Comparison of ENCODE assay signal across 9 cellular contexts in the genomic region with DNA sequence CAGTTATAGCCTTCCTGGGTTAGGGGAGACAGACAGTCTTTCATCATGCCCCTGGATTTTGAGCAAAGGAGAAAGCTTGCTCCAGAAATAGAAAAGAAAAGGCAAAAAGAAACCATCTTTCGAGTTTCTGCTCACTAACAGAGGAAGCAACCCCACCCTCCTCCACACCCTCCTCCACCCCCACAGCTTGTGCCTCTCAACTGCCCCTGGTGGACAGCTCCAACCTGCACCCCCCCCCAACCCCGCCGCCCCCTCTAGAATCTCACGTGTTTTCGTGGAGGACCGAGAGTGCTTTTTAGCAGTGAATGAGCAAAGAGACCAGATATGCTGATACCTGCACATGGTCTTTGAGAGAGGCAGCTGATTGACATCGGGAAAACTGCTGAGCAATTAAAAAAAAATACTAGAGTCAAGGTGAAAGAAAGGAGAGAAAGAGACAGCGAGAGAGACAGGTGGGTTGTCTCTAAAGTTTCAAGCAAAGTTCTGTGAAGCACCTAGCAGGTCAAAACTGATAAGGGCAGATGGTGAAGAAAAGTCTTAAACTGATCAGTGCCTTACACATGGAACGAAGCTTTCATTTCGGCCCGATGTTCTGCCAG.
A peak's percentile ranks its signal among the peaks of the same experiment; 100 is the strongest.
DNase-seq lines count a peak whose midpoint lies in the region; ATAC-seq and TF ChIP-seq lines count a peak whose summit lies in the region.
"Had no signal": no experiment of that assay in that cellular context is flagged by ENCODE, and none has a peak within 500 bp of the region (broad histone marks: within the 10 kb centered on the region; RNA-seq: fewer than 3 reads in every experiment).

No MANE protein-coding gene starts in this region.

- H3K27ac ChIP-seq in uterus = no peak overlapping the region

- intact Hi-C loops in activated CD8-positive, alpha-beta T cell treated with anti-CD3 and anti-CD28 coated beads for 36 hours (cut with micrococcal nuclease) = no loop called here
- intact Hi-C loops in uterus (cut with DNase I; ENCODE audit: low total_unique reads) = no loop called here

- CTCF ChIA-PET in activated CD8-positive, alpha-beta T cell treated with anti-CD3 and anti-CD28 coated beads for 36 hours (lab: Charles Lee) = no interaction called here
- CTCF ChIA-PET in activated CD8-positive, alpha-beta T cell treated with anti-CD3 and anti-CD28 coated beads, Interleukin-2, amount 10 ng/mL, durations not matched to agents 7 days and 5 days (lab: Charles Lee) = no interaction called here

- no peak for ATAC-seq in activated CD8-positive, alpha-beta T cell treated with anti-CD3 and anti-CD28 coated beads for 36 hours
- no peak for ATAC-seq in activated CD8-positive, alpha-beta T cell treated with anti-CD3 and anti-CD28 coated beads, Interleukin-2, amount 10 ng/mL, durations not matched to agents 7 days and 5 days
- ATAC-seq in stimulated activated naive B cell treated with anti-CD40 and anti-IgM and Interleukin-4, amounts not matched to agents 10 μg/mL and 1 μg/mL and 100 μg/mL, for 72 hours (replicated peaks) = peak; percentile 49 to 61
- ATAC-seq in HG03108 (IDR thresholded peaks at IDR 0.05; ENCODE audit: unreplicated experiment) = no peak
- ATAC-seq in effector memory CD8-positive, alpha-beta T cell (replicated peaks) = no peak

- H3K27me3 Mint-ChIP-seq in activated CD8-positive, alpha-beta T cell treated with anti-CD3 and anti-CD28 coated beads for 36 hours = peaks cover 13% of the 10 kb centered on the region
- H3K27me3 Mint-ChIP-seq in activated CD8-positive, alpha-beta T cell treated with anti-CD3 and anti-CD28 coated beads, Interleukin-2, amount 10 ng/mL, durations not matched to agents 7 days and 5 days (ENCODE audit: low read depth) = peaks cover 3% of the 10 kb centered on the region
- H3K27me3 Mint-ChIP-seq in stimulated activated naive B cell treated with anti-CD40 and anti-IgM and Interleukin-4, amounts not matched to agents 10 μg/mL and 1 μg/mL and 100 μg/mL, for 72 hours = peaks cover 7 to 20% of the 10 kb centered on the region in 2 donors
- H3K27me3 Mint-ChIP-seq in effector memory CD8-positive, alpha-beta T cell = peaks cover 18 to 46% of the 10 kb centered on the region in 2 donors

- peaks cover 2% of the 10 kb centered on the region for H3K9me3 Mint-ChIP-seq in activated CD8-positive, alpha-beta T cell treated with anti-CD3 and anti-CD28 coated beads for 36 hours
- no peaks in the 10 kb centered on the region for H3K9me3 Mint-ChIP-seq in activated CD8-positive, alpha-beta T cell treated with anti-CD3 and anti-CD28 coated beads, Interleukin-2, amount 10 ng/mL, durations not matched to agents 7 days and 5 days (ENCODE audit: insufficient read depth)
- peaks cover 4% of the 10 kb centered on the region in 2 donors for H3K9me3 Mint-ChIP-seq in stimulated activated naive B cell treated with anti-CD40 and anti-IgM and Interleukin-4, amounts not matched to agents 10 μg/mL and 1 μg/mL and 100 μg/mL, for 72 hours
- H3K9me3 Mint-ChIP-seq in effector memory CD8-positive, alpha-beta T cell = peaks cover 3 to 9% of the 10 kb centered on the region in 2 donors

- no peak overlapping the region for H3K4me3 Mint-ChIP-seq in activated CD8-positive, alpha-beta T cell treated with anti-CD3 and anti-CD28 coated beads for 36 hours
- no peak overlapping the region for H3K4me3 Mint-ChIP-seq in activated CD8-positive, alpha-beta T cell treated with anti-CD3 and anti-CD28 coated beads, Interleukin-2, amount 10 ng/mL, durations not matched to agents 7 days and 5 days
- no peak overlapping the region for H3K4me3 Mint-ChIP-seq in stimulated activated naive B cell treated with anti-CD40 and anti-IgM and Interleukin-4, amounts not matched to agents 10 μg/mL and 1 μg/mL and 100 μg/mL, for 72 hours
- H3K4me3 Mint-ChIP-seq in effector memory CD8-positive, alpha-beta T cell = no peak overlapping the region

- H3K36me3 ChIP-seq in uterus = no peaks in the 10 kb centered on the region

- no peaks in the 10 kb centered on the region for H3K4me1 Mint-ChIP-seq in activated CD8-positive, alpha-beta T cell treated with anti-CD3 and anti-CD28 coated beads for 36 hours (ENCODE audit: low read depth)
- no peaks in the 10 kb centered on the region for H3K4me1 Mint-ChIP-seq in activated CD8-positive, alpha-beta T cell treated with anti-CD3 and anti-CD28 coated beads, Interleukin-2, amount 10 ng/mL, durations not matched to agents 7 days and 5 days (ENCODE audit: low read depth)
- peaks cover 0 to 3% of the 10 kb centered on the region in 2 donors for H3K4me1 Mint-ChIP-seq in stimulated activated naive B cell treated with anti-CD40 and anti-IgM and Interleukin-4, amounts not matched to agents 10 μg/mL and 1 μg/mL and 100 μg/mL, for 72 hours
- H3K4me1 Mint-ChIP-seq in effector memory CD8-positive, alpha-beta T cell (ENCODE audit: low read depth in 2 of 2) = no peaks in the 10 kb centered on the region

- no peak for TF ChIP-seq POLR2A in uterus (IDR thresholded peaks at IDR 0.05)

- no peaks in the 10 kb centered on the region for H3K9me3 ChIP-seq in uterus

- no peak overlapping the region for H3K27ac Mint-ChIP-seq in activated CD8-positive, alpha-beta T cell treated with anti-CD3 and anti-CD28 coated beads for 36 hours
- no peak overlapping the region for H3K27ac Mint-ChIP-seq in activated CD8-positive, alpha-beta T cell treated with anti-CD3 and anti-CD28 coated beads, Interleukin-2, amount 10 ng/mL, durations not matched to agents 7 days and 5 days
- no peak overlapping the region for H3K27ac Mint-ChIP-seq in stimulated activated naive B cell treated with anti-CD40 and anti-IgM and Interleukin-4, amounts not matched to agents 10 μg/mL and 1 μg/mL and 100 μg/mL, for 72 hours
- H3K27ac Mint-ChIP-seq in effector memory CD8-positive, alpha-beta T cell = no peak overlapping the region

- H3K36me3 Mint-ChIP-seq in activated CD8-positive, alpha-beta T cell treated with anti-CD3 and anti-CD28 coated beads for 36 hours (ENCODE audit: low read depth) = no peaks in the 10 kb centered on the region
- H3K36me3 Mint-ChIP-seq in activated CD8-positive, alpha-beta T cell treated with anti-CD3 and anti-CD28 coated beads, Interleukin-2, amount 10 ng/mL, durations not matched to agents 7 days and 5 days (ENCODE audit: low read depth) = no peaks in the 10 kb centered on the region
- H3K36me3 Mint-ChIP-seq in stimulated activated naive B cell treated with anti-CD40 and anti-IgM and Interleukin-4, amounts not matched to agents 10 μg/mL and 1 μg/mL and 100 μg/mL, for 72 hours = no peaks in the 10 kb centered on the region
- peaks cover 2% of the 10 kb centered on the region for H3K36me3 Mint-ChIP-seq in effector memory CD8-positive, alpha-beta T cell (ENCODE audit: insufficient read depth)

- no peaks in the 10 kb centered on the region for H3K27me3 ChIP-seq in uterus

- peak; percentile 20 for DNase-seq in activated CD8-positive, alpha-beta T cell treated with anti-CD3 and anti-CD28 coated beads for 36 hours
- no peak for DNase-seq in activated CD8-positive, alpha-beta T cell treated with anti-CD3 and anti-CD28 coated beads, Interleukin-2, amount 10 ng/mL, durations not matched to agents 7 days and 5 days
- DNase-seq in NCI-H2171 (lab: John Stamatoyannopoulos, UW) (peak; percentile 29), epidermal melanocyte (ENCODE audit: insufficient read length, low spot score) (peak; percentile 66), uterus (no peak)
- DNase-seq in stimulated activated naive B cell treated with anti-CD40 and anti-IgM and Interleukin-4, amounts not matched to agents 10 μg/mL and 1 μg/mL and 100 μg/mL, for 72 hours = no peak
- no peak for DNase-seq in effector memory CD8-positive, alpha-beta T cell
- DNase-seq: activated T-cell treated with anti-CD3 and anti-CD28 coated beads, Interleukin-2, amount 50 U/mL, for 48 hours had no signal

- H3K4me3 ChIP-seq in uterus = no peak overlapping the region

- TF ChIP-seq CTCF in activated CD8-positive, alpha-beta T cell treated with anti-CD3 and anti-CD28 coated beads for 36 hours (IDR thresholded peaks at IDR 0.05) = no peak
- no peak for TF ChIP-seq CTCF in uterus (IDR thresholded peaks at IDR 0.05)

- POLR2A ChIA-PET in activated CD8-positive, alpha-beta T cell treated with anti-CD3 and anti-CD28 coated beads for 36 hours (lab: Charles Lee) = interaction anchor here (1.0 kb wide), 1 partner anchor 13 kb away, joined by 3 read pairs; no protein-coding TSS in a partner anchor
- POLR2A ChIA-PET in activated CD8-positive, alpha-beta T cell treated with anti-CD3 and anti-CD28 coated beads, Interleukin-2, amount 10 ng/mL, durations not matched to agents 7 days and 5 days (lab: Charles Lee) = no interaction called here

- peaks cover 0 to 5% of the 10 kb centered on the region in 2 donors for H3K4me1 ChIP-seq in uterus

Comparison
In these comparisons a context has a peak if more than half of its experiments do, and no peak if none do; other contexts are left out.
1. DNase-seq: peak in activated CD8-positive, alpha-beta T cell treated with anti-CD3 and anti-CD28 coated beads for 36 hours (single experiment), NCI-H2171 (single experiment) and epidermal melanocyte (single experiment); none in activated CD8-positive, alpha-beta T cell treated with anti-CD3 and anti-CD28 coated beads, Interleukin-2, amount 10 ng/mL, durations not matched to agents 7 days and 5 days (single experiment), stimulated activated naive B cell treated with anti-CD40 and anti-IgM and Interleukin-4, amounts not matched to agents 10 μg/mL and 1 μg/mL and 100 μg/mL, for 72 hours (single experiment), effector memory CD8-positive, alpha-beta T cell (0 of 3) and uterus (0 of 2).
2. ATAC-seq: peak in stimulated activated naive B cell treated with anti-CD40 and anti-IgM and Interleukin-4, amounts not matched to agents 10 μg/mL and 1 μg/mL and 100 μg/mL, for 72 hours (2 of 2); none in activated CD8-positive, alpha-beta T cell treated with anti-CD3 and anti-CD28 coated beads for 36 hours (single experiment), activated CD8-positive, alpha-beta T cell treated with anti-CD3 and anti-CD28 coated beads, Interleukin-2, amount 10 ng/mL, durations not matched to agents 7 days and 5 days (single experiment), HG03108 (single experiment) and effector memory CD8-positive, alpha-beta T cell (single experiment).